Comparison of ENCODE assay signal across 23 cellular contexts in genomic region chr22:49233507-49234100, GRCh38.
"Had no signal": no experiment of that assay in that cellular context is flagged by ENCODE, and none has a peak within 500 bp of the region (broad histone marks: within the 10 kb centered on the region; RNA-seq: fewer than 3 reads in every experiment).

No MANE protein-coding gene starts in this region.

- H3K4me3 ChIP-seq: lower lobe of right lung, neural progenitor cell, ovary, right lobe of liver, skin epidermis, tibial nerve, uterus had no signal

- H3K9me3 Mint-ChIP-seq: activated CD4-positive, alpha-beta memory T cell treated with anti-CD3 and anti-CD28 coated beads, Interleukin-2, amount 10 ng/mL, durations not matched to agents 7 days and 5 days; activated naive CD4-positive, alpha-beta T cell treated with anti-CD3 and anti-CD28 coated beads for 36 hours; activated T-helper 17 cell treated with anti-CD3 and anti-CD28 coated beads, Interleukin-2, amount 50 U/mL, for 72 hours; dendritic cell treated with granulocyte-macrophage colony-stimulating factor and Interleukin-4, amounts not matched to agents 40 ng/mL and 50 ng/mL, for 4 days; naive thymus-derived CD8-positive, alpha-beta T cell; stimulated activated naive CD8-positive, alpha-beta T cell treated with anti-CD3 and anti-CD28 coated beads, Interleukin-15, Interleukin-2, amounts not matched to agents 100 ng/mL and 50 ng/mL, for 24 hours; WTC11 had no signal

- ATAC-seq: activated T-helper 17 cell treated with anti-CD3 and anti-CD28 coated beads, Interleukin-2, amount 50 U/mL, for 72 hours; foreskin keratinocyte; lower lobe of right lung; naive thymus-derived CD8-positive, alpha-beta T cell; right lobe of liver; WTC11 had no signal

- H3K4me3 Mint-ChIP-seq: activated CD4-positive, alpha-beta memory T cell treated with anti-CD3 and anti-CD28 coated beads, Interleukin-2, amount 10 ng/mL, durations not matched to agents 7 days and 5 days; activated naive CD4-positive, alpha-beta T cell treated with anti-CD3 and anti-CD28 coated beads for 36 hours; activated T-helper 17 cell treated with anti-CD3 and anti-CD28 coated beads, Interleukin-2, amount 50 U/mL, for 72 hours; dendritic cell treated with granulocyte-macrophage colony-stimulating factor and Interleukin-4, amounts not matched to agents 40 ng/mL and 50 ng/mL, for 4 days; naive thymus-derived CD8-positive, alpha-beta T cell; neural progenitor cell; stimulated activated naive CD8-positive, alpha-beta T cell treated with anti-CD3 and anti-CD28 coated beads, Interleukin-15, Interleukin-2, amounts not matched to agents 100 ng/mL and 50 ng/mL, for 24 hours; WTC11 had no signal

- H3K27ac Mint-ChIP-seq: activated CD4-positive, alpha-beta memory T cell treated with anti-CD3 and anti-CD28 coated beads, Interleukin-2, amount 10 ng/mL, durations not matched to agents 7 days and 5 days; activated naive CD4-positive, alpha-beta T cell treated with anti-CD3 and anti-CD28 coated beads for 36 hours; activated T-helper 17 cell treated with anti-CD3 and anti-CD28 coated beads, Interleukin-2, amount 50 U/mL, for 72 hours; dendritic cell treated with granulocyte-macrophage colony-stimulating factor and Interleukin-4, amounts not matched to agents 40 ng/mL and 50 ng/mL, for 4 days; naive thymus-derived CD8-positive, alpha-beta T cell; neural progenitor cell; stimulated activated naive CD8-positive, alpha-beta T cell treated with anti-CD3 and anti-CD28 coated beads, Interleukin-15, Interleukin-2, amounts not matched to agents 100 ng/mL and 50 ng/mL, for 24 hours; WTC11 had no signal

- DNase-seq: activated CD4-positive, alpha-beta T cell treated with anti-CD3 and anti-CD28 coated beads for 48 hours; activated naive CD4-positive, alpha-beta T cell treated with anti-CD3 and anti-CD28 coated beads for 36 hours; activated T-cell treated with anti-CD3 and anti-CD28 coated beads, Interleukin-2, amount 50 U/mL, for 1 hour; amygdala; effector CD8-positive, alpha-beta T cell; erythroblast; foreskin keratinocyte; kidney; lower lobe of right lung; naive thymus-derived CD8-positive, alpha-beta T cell; stimulated activated CD4-positive, alpha-beta T cell treated with anti-CD3 and anti-CD28 coated beads, Interleukin-1b, Interleukin-23, amount 100 ng/mL, for 48 hours; T-helper 1 cell; uterus had no signal

- H3K4me1 Mint-ChIP-seq: activated CD4-positive, alpha-beta memory T cell treated with anti-CD3 and anti-CD28 coated beads, Interleukin-2, amount 10 ng/mL, durations not matched to agents 7 days and 5 days; activated T-helper 17 cell treated with anti-CD3 and anti-CD28 coated beads, Interleukin-2, amount 50 U/mL, for 72 hours; naive thymus-derived CD8-positive, alpha-beta T cell had no signal

- H3K27me3 Mint-ChIP-seq: activated CD4-positive, alpha-beta memory T cell treated with anti-CD3 and anti-CD28 coated beads, Interleukin-2, amount 10 ng/mL, durations not matched to agents 7 days and 5 days had no signal

- H3K27ac ChIP-seq: foreskin keratinocyte, lower lobe of right lung, neural progenitor cell, ovary, right lobe of liver, skin epidermis, tibial nerve, uterus had no signal

- H3K36me3 Mint-ChIP-seq: naive thymus-derived CD8-positive, alpha-beta T cell; neural progenitor cell; WTC11 had no signal
